ENCODE assay signal across 13 cellular contexts in genomic region chr4:185587065-185587443, GRCh38. TPM values are rescaled to one million over a fixed set of nuclear protein-coding genes. Genes with fewer than 3 reads are reported as not detected.
DNase-seq lines count a peak whose midpoint lies in the region; ATAC-seq, FAIRE-seq and TF ChIP-seq lines count a peak whose summit lies in the region.
"Had no signal": no experiment of that assay in that cellular context is flagged by ENCODE, and none has a peak within 500 bp of the region (broad histone marks: within the 10 kb centered on the region; RNA-seq: fewer than 3 reads in every experiment).

No MANE protein-coding gene starts in this region.

- no peaks in the 10 kb centered on the region for H3K9me3 ChIP-seq in HUES6 (ENCODE audit: control insufficient read depth, insufficient read depth, low read depth, low read length)
- H3K9me3 ChIP-seq in K562 (replicated peaks; ENCODE audit: control insufficient read depth, insufficient read depth, low read depth, low read length) = no peaks in the 10 kb centered on the region

- no peak overlapping the region for H3K27ac ChIP-seq in HUES6 (ENCODE audit: low read depth, low read length)
- H3K27ac ChIP-seq in K562 (ENCODE audit: extremely low read depth, low read depth, low read length) = no peak overlapping the region
- H3K27ac ChIP-seq: SK-N-MC had no signal

- no peaks in the 10 kb centered on the region for H3K9me3 Mint-ChIP-seq in nephron

- H3K4me1 ChIP-seq in HUES6 (ENCODE audit: control insufficient read depth, insufficient read depth, low read length) (peaks cover 45% of the 10 kb centered on the region), K562 (replicated peaks in 1 of 2; ENCODE audit: control insufficient read depth in 2 of 2, insufficient read depth in 2 of 2, low read length in 2 of 2) (peaks cover 0 to 3% of the 10 kb centered on the region in 2 experiments; a peak in 2 of 5 replicates)

- H3K4me1 Mint-ChIP-seq in nephron = peaks cover 45% of the 10 kb centered on the region

- POLR2A ChIA-PET in K562 (lab: Yijun Ruan, JAX) = interaction anchor here (1.2 kb wide), 1 partner anchor 13 kb away, joined by 3 read pairs; no protein-coding TSS in a partner anchor

- DNase-seq in GM12865 (ENCODE audit: low read depth) = no peak
- DNase-seq in K562 (ENCODE audit: extremely low read depth in 1 of 4, low spot score in 3 of 4) = no peak
- no peak for DNase-seq in islet precursor cell
- no peak for DNase-seq in middle frontal gyrus (ENCODE audit: extremely low spot score, low spot score)
- DNase-seq: COR-L47, hypothalamus, NCI-H1436 had no signal

- intact Hi-C loops in K562 (cut with micrococcal nuclease) = no loop called here

- peaks cover 25% of the 10 kb centered on the region for H3K27me3 ChIP-seq in HUES6 (ENCODE audit: control insufficient read depth, insufficient read depth, low read length)
- H3K27me3 ChIP-seq in K562 (ENCODE audit: control insufficient read depth in 2 of 2, insufficient read depth in 2 of 2, low read length in 2 of 2) = peaks cover 36 to 55% of the 10 kb centered on the region in 2 experiments

- in situ Hi-C loops in K562 (cut with MboI) = no loop called here

- H4K20me1 ChIP-seq in K562 (replicated peaks; ENCODE audit: control insufficient read depth, insufficient read depth, low read length) = no peaks in the 10 kb centered on the region

- TF ChIP-seq POLR2A in K562 (conservative IDR thresholded peaks at IDR 0.05) = no peak

- ATAC-seq in K562 (no peak), GM21515 (IDR thresholded peaks at IDR 0.05; ENCODE audit: unreplicated experiment) (no peak), GM21360 (IDR thresholded peaks at IDR 0.05; ENCODE audit: unreplicated experiment) (no peak)

- H3K4me3 Mint-ChIP-seq in nephron = peak overlapping the region; percentile 41 to 68 (median 58)

- TF ChIP-seq EP300 in K562 (IDR thresholded peaks at IDR 0.05; ENCODE audit: low read length) = no peak

- H3K36me3 ChIP-seq in HUES6 (ENCODE audit: control insufficient read depth, insufficient read depth, low read length) (no peaks in the 10 kb centered on the region), K562 (ENCODE audit: control insufficient read depth, insufficient read depth, low read length) (no peaks in the 10 kb centered on the region)

- WGBS in K562 (ENCODE audit: insufficient coverage, low coverage, missing lambda C conversion rate) = 2% methylated on average over 6 of the region's 6 CpGs

- H3K27me3 Mint-ChIP-seq in nephron (ENCODE audit: low read depth) = peaks cover 67% of the 10 kb centered on the region

- CTCF ChIA-PET in K562 (lab: Yijun Ruan, JAX; ENCODE audit: low intra/inter-chr PET ratio) = interaction anchor here (0.6 kb wide), 1 partner anchor 462 kb away, joined by 3 read pairs; no protein-coding TSS in a partner anchor

- H3K79me2 ChIP-seq in K562 (ENCODE audit: control insufficient read depth, insufficient read depth, low read length) = no peaks in the 10 kb centered on the region

- no peak overlapping the region for H2AFZ ChIP-seq in K562 (ENCODE audit: low read depth, low read length)

- H3K36me3 Mint-ChIP-seq in nephron (ENCODE audit: low read depth) = no peaks in the 10 kb centered on the region

- H3K9ac ChIP-seq in HUES6 (ENCODE audit: low read length) = no peak overlapping the region
- 0 out of 4 replicates have a peak overlapping the region, but pooled peaks of 1 of the 2 experiments have one; percentile 23 for H3K9ac ChIP-seq in K562 (ENCODE audit: insufficient read depth in 1 of 2, low read depth in 2 of 2, low read length in 2 of 2)

- no peaks in the 10 kb centered on the region for H3K9me1 ChIP-seq in K562 (ENCODE audit: control insufficient read depth, insufficient read depth, low read length)

- H3K27ac Mint-ChIP-seq in nephron = no peak overlapping the region

- TF ChIP-seq RAD21 in K562 (CRISPR knock-in tag; conservative IDR thresholded peaks at IDR 0.05 in 1 of 2, IDR thresholded peaks at IDR 0.05 in 1 of 2) = no peak

- no peak for FAIRE-seq in K562 (lab: Jason Lieb, UNC)
- FAIRE-seq: endothelial cell of umbilical vein had no signal

- TF ChIP-seq CTCF in GM12865 (IDR thresholded peaks at IDR 0.05; ENCODE audit: insufficient read depth, low read depth, low read length, missing control alignments) (no peak), K562 (IDR thresholded peaks at IDR 0.05 in 2 of 3, conservative IDR thresholded peaks at IDR 0.05 in 1 of 3; ENCODE audit: insufficient read depth in 2 of 3, low read depth in 1 of 3, low read length in 3 of 3) (no peak), nephron (IDR thresholded peaks at IDR 0.05; ENCODE audit: unreplicated experiment in 3 of 3) (no peak)

- no peak overlapping the region for H3K4me2 ChIP-seq in K562 (ENCODE audit: insufficient read depth, low read length)

- H3K4me3 ChIP-seq in GM12865 (ENCODE audit: low read depth, low read length) = peak overlapping the region; percentile 43
- peak overlapping the region; percentile 46 for H3K4me3 ChIP-seq in HUES6 (ENCODE audit: low read depth, low read length)
- H3K4me3 ChIP-seq in K562 = no peak overlapping the region
- H3K4me3 ChIP-seq: SK-N-MC had no signal

- BruUV-seq in K562 (replicated peaks; lab: Mats Ljungman, UMichigan) = no TSS peak

TF ChIP-seq in K562, 482 proteins besides CTCF, POLR2A, EP300 and RAD21:
- TF ChIP-seq TSC22D4 (tag; IDR thresholded peaks at IDR 0.05) (no peak), CBX8 (IDR thresholded peaks at IDR 0.05; ENCODE audit: borderline replicate concordance, extremely low read depth, low read depth, low read length, poor library complexity, severe bottlenecking) (peak; percentile 50)
TF ChIP-seq in K562: peak in this region for 1.

RNA-seq across cellular contexts. Expression of gene PDLIM3, which starts 51.7 kb away (rescaled TPM):
- not detected in 2 replicates for total RNA-seq in K562 (2011; cell fraction: chromatin; rRNA removed; ENCODE audit: low replicate concordance)
- total RNA-seq in K562 (2011; cell fraction: nucleolus; rRNA removed) = not detected in 2 replicates
- total RNA-seq in K562 (2011; cell fraction: nucleoplasm; rRNA removed) = not detected in 2 replicates
- total RNA-seq in K562 (2014; rRNA removed) = 0.12 TPM in 1 of 2 replicates, not detected in the other
- not detected in 2 replicates for total RNA-seq in K562 (2014; rRNA removed; fragmentation: Illumina TruSeq; extraction: Trizol)
- not detected in 2 replicates for total RNA-seq in K562 (2015; rRNA removed; fragmentation: Illumina TruSeq; extraction: Trizol)
- not detected in 2 replicates for total RNA-seq in K562 (2021)
- not detected in 2 replicates for polyA plus RNA-seq in K562 (2011; rRNA removed)
- not detected in 2 replicates for polyA plus RNA-seq in K562 (2011; cell fraction: cytosol; rRNA removed)
- not detected in 2 replicates for polyA plus RNA-seq in K562 (2011; cell fraction: nucleus; rRNA removed)
- polyA plus RNA-seq in K562 (2012) = 0.04 and 0.14 TPM in 2 replicates
- polyA plus RNA-seq in K562 (2014; fragmentation: Illumina TruSeq; extraction: Trizol) = not detected in 2 replicates
- polyA plus RNA-seq in K562 (2014; fragmentation: Nextera tagmentation; extraction: Ambion mirVana) = under 1 TPM in 1 of 2 experiments, not detected in 1; 0.06 TPM
- polyA plus RNA-seq in K562 (2014; rRNA removed) = not detected in 2 replicates
- polyA minus RNA-seq in K562 (2011; rRNA and poly(A)+ RNA removed) = not detected in 2 replicates
- polyA minus RNA-seq in K562 (2011; cell fraction: cytosol; rRNA and poly(A)+ RNA removed) = not detected in 2 replicates
- not detected in 2 replicates for polyA minus RNA-seq in K562 (2011; cell fraction: nucleus; rRNA and poly(A)+ RNA removed)
